ENCODE assay signal across 1 cellular context in genomic region chr2:104321800-104322164, GRCh38.
TF ChIP-seq lines count a peak whose summit lies in the region.

No MANE protein-coding gene starts in this region.

TF ChIP-seq in GM23338, 12 proteins besides CTCF, POLR2A, EP300 and RAD21 (continued from another document):
- TF ChIP-seq EZH2 (IDR thresholded peaks at IDR 0.05; ENCODE audit: low read depth, unreplicated experiment) (no peak), STAT1 (IDR thresholded peaks at IDR 0.05; ENCODE audit: unreplicated experiment) (no peak), JUNB (IDR thresholded peaks at IDR 0.05; ENCODE audit: unreplicated experiment) (no peak), POLR2AphosphoS5 (IDR thresholded peaks at IDR 0.05; ENCODE audit: low read depth) (no peak), EZH2phosphoT487 (IDR thresholded peaks at IDR 0.05; ENCODE audit: unreplicated experiment) (no peak), ZNF331 (CRISPR knock-in tag; IDR thresholded peaks at IDR 0.05; ENCODE audit: low read depth) (no peak), ETS1 (IDR thresholded peaks at IDR 0.05) (no peak), ZNF462 (CRISPR knock-in tag; IDR thresholded peaks at IDR 0.05) (no peak), CREB1 (CRISPR knock-in tag; IDR thresholded peaks at IDR 0.05; ENCODE audit: low read depth) (no peak)
